8 cellular contexts compared by ENCODE assay signal in the genomic region with DNA sequence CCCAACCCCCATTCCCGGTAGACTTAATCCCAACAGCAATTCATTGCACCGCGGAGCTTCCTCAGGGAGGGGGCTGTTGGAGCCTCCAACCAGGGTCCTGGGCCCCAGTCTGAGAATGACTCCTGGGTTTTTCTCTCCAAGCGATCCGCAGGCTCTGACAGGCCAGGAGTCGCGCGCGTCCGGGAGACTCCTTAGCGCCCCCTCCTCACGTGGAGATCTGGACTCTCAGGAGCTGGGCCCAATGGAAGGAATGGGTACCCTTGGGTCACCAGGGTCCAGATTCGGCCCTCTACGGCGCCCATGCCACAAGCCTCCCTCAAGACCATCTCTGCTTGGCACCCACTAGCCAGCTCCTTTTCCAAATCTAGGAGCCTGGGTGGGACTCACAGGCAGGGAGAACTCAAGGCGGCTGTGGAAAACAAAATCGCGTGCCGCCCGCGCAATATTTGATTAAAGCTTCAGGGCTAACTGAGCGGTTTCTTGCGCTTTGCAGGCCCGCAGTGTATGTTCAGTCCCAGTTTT. TPM values are rescaled to one million over a fixed set of nuclear protein-coding genes. Genes with fewer than 3 reads are reported as not detected.
DNase-seq lines count a peak whose midpoint lies in the region; ATAC-seq and TF ChIP-seq lines count a peak whose summit lies in the region.

No MANE protein-coding gene starts in this region.

- H3K36me3 ChIP-seq in mesodermal cell (ENCODE audit: control insufficient read depth, insufficient read depth, low read length), result no peaks in the 10 kb centered on the region
- no peaks in the 10 kb centered on the region for H3K36me3 ChIP-seq in testis (ENCODE audit: low read depth, missing control alignments)
- H3K36me3 ChIP-seq in CD8-positive, alpha-beta T cell (ENCODE audit: insufficient read depth, low read length), result no peaks in the 10 kb centered on the region

- CTCF ChIA-PET in activated CD4-positive, alpha-beta T cell treated with anti-CD3 and anti-CD28 coated beads, Interleukin-2, amount 10 ng/mL, durations not matched to agents 7 days and 5 days (lab: Charles Lee), result interaction anchor here (1.1 to 2.2 kb wide), 2 partner anchors 8 to 17 kb away, joined by 3 to 9 read pairs; no protein-coding TSS in a partner anchor
- CTCF ChIA-PET in CD8-positive, alpha-beta T cell (lab: Charles Lee), result interaction anchor here (1.3 kb wide), 1 partner anchor 29 kb away, joined by 3 read pairs; no protein-coding TSS in a partner anchor

- peak overlapping the region; percentile 1 for H3K4me3 Mint-ChIP-seq in activated CD4-positive, alpha-beta T cell treated with anti-CD3 and anti-CD28 coated beads, Interleukin-2, amount 10 ng/mL, durations not matched to agents 7 days and 5 days
- H3K4me3 Mint-ChIP-seq in CD8-positive, alpha-beta T cell, result no peak overlapping the region

- WGBS in mesodermal cell (ENCODE audit: insufficient coverage in 2 of 2), 2 experiments, result 5 to 8% methylated on average over 22 to 24 of the region's 24 CpGs
- 31 to 47% methylated on average over 23 to 24 of the region's 24 CpGs for WGBS in testis, 2 donors

- H3K27ac Mint-ChIP-seq in activated CD4-positive, alpha-beta T cell treated with anti-CD3 and anti-CD28 coated beads, Interleukin-2, amount 10 ng/mL, durations not matched to agents 7 days and 5 days, result peak overlapping the region; percentile 83
- no peak overlapping the region for H3K27ac Mint-ChIP-seq in CD8-positive, alpha-beta T cell

- H3K4me3 ChIP-seq in coronary artery (peak overlapping the region; percentile 80), mesodermal cell (ENCODE audit: extremely low read depth, insufficient read depth, low read length, poor library complexity, severe bottlenecking) (peak overlapping the region; percentile 42), testis (peak overlapping the region; percentile 52 to 67)
- H3K4me3 ChIP-seq in CD8-positive, alpha-beta T cell (ENCODE audit: low read depth, low read length), result no peak overlapping the region

- TF ChIP-seq POLR2A in testis (IDR thresholded peaks at IDR 0.05) (no peak), erythroblast (IDR thresholded peaks at IDR 0.05; ENCODE audit: low read length) (no peak)

- H3K27me3 ChIP-seq in testis, result no peaks in the 10 kb centered on the region
- peaks cover 74% of the 10 kb centered on the region for H3K27me3 ChIP-seq in CD8-positive, alpha-beta T cell (ENCODE audit: insufficient read depth, low read length)

- H3K36me3 Mint-ChIP-seq in activated CD4-positive, alpha-beta T cell treated with anti-CD3 and anti-CD28 coated beads, Interleukin-2, amount 10 ng/mL, durations not matched to agents 7 days and 5 days (ENCODE audit: low read depth), result peaks cover 22% of the 10 kb centered on the region
- H3K36me3 Mint-ChIP-seq in CD8-positive, alpha-beta T cell, result no peaks in the 10 kb centered on the region

- peaks cover 8% of the 10 kb centered on the region for H3K4me1 Mint-ChIP-seq in activated CD4-positive, alpha-beta T cell treated with anti-CD3 and anti-CD28 coated beads, Interleukin-2, amount 10 ng/mL, durations not matched to agents 7 days and 5 days
- peaks cover 25% of the 10 kb centered on the region for H3K4me1 Mint-ChIP-seq in CD8-positive, alpha-beta T cell (ENCODE audit: low read depth)

- POLR2A ChIA-PET in activated CD4-positive, alpha-beta T cell treated with anti-CD3 and anti-CD28 coated beads, Interleukin-2, amount 10 ng/mL, durations not matched to agents 7 days and 5 days (lab: Charles Lee), result no interaction called here
- POLR2A ChIA-PET in CD8-positive, alpha-beta T cell (lab: Charles Lee), result interaction anchor here (0.6 kb wide), 1 partner anchor 933 kb away, joined by 3 read pairs; no protein-coding TSS in a partner anchor

- no peak for ATAC-seq in CD8-positive, alpha-beta T cell
- no peak for ATAC-seq in HG02970 (IDR thresholded peaks at IDR 0.05; ENCODE audit: low FRiP score, unreplicated experiment)

- H3K4me1 ChIP-seq in mesodermal cell (ENCODE audit: control insufficient read depth, insufficient read depth, low read length, poor library complexity, severe bottlenecking), result peaks cover 19% of the 10 kb centered on the region
- peaks cover 12% of the 10 kb centered on the region for H3K4me1 ChIP-seq in testis
- H3K4me1 ChIP-seq in CD8-positive, alpha-beta T cell (ENCODE audit: insufficient read depth, low read length), result peaks cover 14% of the 10 kb centered on the region

- peaks cover 94% of the 10 kb centered on the region for H3K27me3 Mint-ChIP-seq in activated CD4-positive, alpha-beta T cell treated with anti-CD3 and anti-CD28 coated beads, Interleukin-2, amount 10 ng/mL, durations not matched to agents 7 days and 5 days
- H3K27me3 Mint-ChIP-seq in CD8-positive, alpha-beta T cell (ENCODE audit: low read depth), result peaks cover 81% of the 10 kb centered on the region

- peak overlapping the region; percentile 95 to 99 for H3K27ac ChIP-seq in coronary artery
- H3K27ac ChIP-seq in mesodermal cell (ENCODE audit: low read depth, low read length, severe bottlenecking), result peak overlapping the region; percentile 94
- peak overlapping the region; percentile 85 to 87 for H3K27ac ChIP-seq in testis
- H3K27ac ChIP-seq in CD8-positive, alpha-beta T cell (ENCODE audit: low read depth, low read length), result no peak overlapping the region

- intact Hi-C loops in testis (cut with DNase I; ENCODE audit: low total_unique reads), result no loop called here
- intact Hi-C loops in CD8-positive, alpha-beta T cell (cut with DNase I, micrococcal nuclease), result no loop called here

- TF ChIP-seq CTCF in coronary artery (IDR thresholded peaks at IDR 0.05), result no peak
- TF ChIP-seq CTCF in testis (IDR thresholded peaks at IDR 0.05), result no peak
- TF ChIP-seq CTCF in CD8-positive, alpha-beta T cell (IDR thresholded peaks at IDR 0.05), result no peak

- no peak for DNase-seq in activated CD4-positive, alpha-beta T cell treated with anti-CD3 and anti-CD28 coated beads, Interleukin-2, amount 10 ng/mL, durations not matched to agents 7 days and 5 days
- DNase-seq in activated CD4-positive, alpha-beta T cell treated with anti-CD3 and anti-CD28 coated beads for 48 hours, result no peak
- DNase-seq in coronary artery (ENCODE audit: low spot score) (peak; percentile 70), testis (no peak), erythroblast (lab: John Stamatoyannopoulos, UW) (no peak)
- no peak for DNase-seq in CD8-positive, alpha-beta T cell

- H3K9me3 ChIP-seq in mesodermal cell (ENCODE audit: control insufficient read depth, low read length), result no peaks in the 10 kb centered on the region
- no peaks in the 10 kb centered on the region for H3K9me3 ChIP-seq in testis
- peaks cover 4% of the 10 kb centered on the region for H3K9me3 ChIP-seq in CD8-positive, alpha-beta T cell (ENCODE audit: low read length)

- H3K9me3 Mint-ChIP-seq in activated CD4-positive, alpha-beta T cell treated with anti-CD3 and anti-CD28 coated beads, Interleukin-2, amount 10 ng/mL, durations not matched to agents 7 days and 5 days, result peaks cover 18% of the 10 kb centered on the region
- peaks cover 6% of the 10 kb centered on the region for H3K9me3 Mint-ChIP-seq in CD8-positive, alpha-beta T cell

RNA-seq across cellular contexts. Expression of gene HAND2, which starts 7.1 kb away (rescaled TPM):
- not detected for total RNA-seq in activated CD4-positive, alpha-beta T cell treated with anti-CD3 and anti-CD28 coated beads, Interleukin-2, amount 10 ng/mL, durations not matched to agents 7 days and 5 days
- polyA plus RNA-seq in mesodermal cell (2013, experiment 1 of 2), result 58.0 TPM
- polyA plus RNA-seq in mesodermal cell (2013, experiment 2 of 2), result 75.8 TPM
- 10 to 100 TPM in 1 of 2 donors, 1 to 10 TPM in 1; 9.4 to 12.3 TPM for total RNA-seq in testis
- polyA plus RNA-seq in testis (ENCODE audit: insufficient read depth, low read depth, low replicate concordance), result 3.5 TPM
- not detected for total RNA-seq in CD8-positive, alpha-beta T cell

Comparison
In these comparisons a context has a peak if more than half of its experiments do, and no peak if none do; other contexts are left out.
1. RNA of gene HAND2, which starts 7.1 kb away (total RNA-seq): 9.4 to 12.3 TPM in testis; not detected in activated CD4-positive, alpha-beta T cell treated with anti-CD3 and anti-CD28 coated beads, Interleukin-2, amount 10 ng/mL, durations not matched to agents 7 days and 5 days and not detected in CD8-positive, alpha-beta T cell; every median in the first group is over 10 times any median in the second.